Comparison of ENCODE assay signal across 21 cellular contexts in genomic region chr1:89670711-89671110, GRCh38. TPM values are rescaled to one million over a fixed set of nuclear protein-coding genes. Genes with fewer than 3 reads are reported as not detected.
DNase-seq lines count a peak whose midpoint lies in the region; ATAC-seq and TF ChIP-seq lines count a peak whose summit lies in the region.
"Had no signal": no experiment of that assay in that cellular context is flagged by ENCODE, and none has a peak within 500 bp of the region (broad histone marks: within the 10 kb centered on the region; RNA-seq: fewer than 3 reads in every experiment).

No MANE protein-coding gene starts in this region.

- H3K9me3 Mint-ChIP-seq in CD14-positive monocyte (peaks cover 0 to 3% (median 0%) of the 10 kb centered on the region in 7 donors), activated B cell treated with CpG ODN at 0.5 μM for 24 hours (no peaks in the 10 kb centered on the region)
- H3K9me3 Mint-ChIP-seq: neural progenitor cell, type B pancreatic cell had no signal

- intact Hi-C loops in CD14-positive monocyte (cut with micrococcal nuclease): loop anchor here in 1 of 2 donors (5.0 kb wide), 1 partner anchor 37 kb away; no protein-coding TSS in a partner anchor
- intact Hi-C loops in activated B cell treated with CpG ODN at 0.5 μM for 24 hours (cut with micrococcal nuclease): loop anchor here (1.0 kb wide), 7 partner anchors 9 to 146 kb away; partner anchors contain the start of genes LRRC8B and LRRC8C

- CTCF ChIA-PET in activated B cell treated with CpG ODN at 0.5 μM for 24 hours (lab: Charles Lee): interaction anchor here (2.9 kb wide), 1 partner anchor 93 kb away, joined by 14 read pairs; no protein-coding TSS in a partner anchor

- DNase-seq in CD14-positive monocyte (ENCODE audit: low spot score): no peak
- DNase-seq in activated B cell treated with CpG ODN at 0.5 μM for 24 hours: no peak
- DNase-seq in fibroblast of peridontal ligament (ENCODE audit: extremely low read depth): peak; percentile 17
- no peak for DNase-seq in NCI-H69 (lab: John Stamatoyannopoulos, UW)
- no peak for DNase-seq in globus pallidus (ENCODE audit: low spot score)
- DNase-seq: C1 segment of cervical spinal cord; DMS79; effector memory CD4-positive, alpha-beta T cell; HCEC 1CT; hypothalamus; Kasumi-1; kidney glomerular epithelial cell; NCI-H1436; spleen; SW 1271; WERI-Rb-1 had no signal

- TF ChIP-seq CTCF in CD14-positive monocyte (IDR thresholded peaks at IDR 0.05) (no peak), activated B cell treated with CpG ODN at 0.5 μM for 24 hours (IDR thresholded peaks at IDR 0.05) (no peak)

- ATAC-seq in activated B cell treated with CpG ODN at 0.5 μM for 24 hours (ENCODE audit: low read depth): no peak
- no peak for ATAC-seq in HG03571 (IDR thresholded peaks at IDR 0.05; ENCODE audit: unreplicated experiment)
- no peak for ATAC-seq in HG02678 (IDR thresholded peaks at IDR 0.05; ENCODE audit: unreplicated experiment)

- POLR2A ChIA-PET in activated B cell treated with CpG ODN at 0.5 μM for 24 hours (lab: Charles Lee): interaction anchor here (0.8 to 1.5 kb wide), 4 partner anchors 10 to 92 kb away, joined by 3 to 7 read pairs (median 3); partner anchors contain the start of gene LRRC8C

- peak overlapping the region; percentile 89 to 95 (median 92) for H3K27ac Mint-ChIP-seq in CD14-positive monocyte
- H3K27ac Mint-ChIP-seq in activated B cell treated with CpG ODN at 0.5 μM for 24 hours: peak overlapping the region; percentile 69
- H3K27ac Mint-ChIP-seq: neural progenitor cell, type B pancreatic cell had no signal

- H3K4me1 Mint-ChIP-seq in CD14-positive monocyte (peaks cover 92% of the 10 kb centered on the region), activated B cell treated with CpG ODN at 0.5 μM for 24 hours (peaks cover 47% of the 10 kb centered on the region)

- H3K4me3 ChIP-seq in GM08714 (ENCODE audit: low read length): peak overlapping the region; percentile 35; the same call in 1 of the 2 replicates
- H3K4me3 ChIP-seq: neural progenitor cell, spleen had no signal

- H3K4me3 Mint-ChIP-seq in CD14-positive monocyte (no peak overlapping the region), activated B cell treated with CpG ODN at 0.5 μM for 24 hours (no peak overlapping the region)
- H3K4me3 Mint-ChIP-seq: neural progenitor cell, type B pancreatic cell had no signal

- H3K36me3 Mint-ChIP-seq in CD14-positive monocyte (peaks cover 3 to 9% of the 10 kb centered on the region in 2 donors), activated B cell treated with CpG ODN at 0.5 μM for 24 hours (ENCODE audit: low read depth) (no peaks in the 10 kb centered on the region)
- H3K36me3 Mint-ChIP-seq: neural progenitor cell, type B pancreatic cell had no signal

- H3K27me3 Mint-ChIP-seq in CD14-positive monocyte (ENCODE audit: low read depth in 3 of 3) (peaks cover 0 to 2% (median 0%) of the 10 kb centered on the region in 3 donors), activated B cell treated with CpG ODN at 0.5 μM for 24 hours (no peaks in the 10 kb centered on the region)

RNA-seq across cellular contexts. Expression of gene LRRC8C, which starts 37.8 kb away (rescaled TPM):
- polyA plus RNA-seq in CD14-positive monocyte: 10 to 100 TPM; 13.0 to 18.6 TPM
- 7.4 and 8.4 TPM in 2 replicates for total RNA-seq in activated B cell treated with CpG ODN at 0.5 μM for 24 hours
